In the genomic region with DNA sequence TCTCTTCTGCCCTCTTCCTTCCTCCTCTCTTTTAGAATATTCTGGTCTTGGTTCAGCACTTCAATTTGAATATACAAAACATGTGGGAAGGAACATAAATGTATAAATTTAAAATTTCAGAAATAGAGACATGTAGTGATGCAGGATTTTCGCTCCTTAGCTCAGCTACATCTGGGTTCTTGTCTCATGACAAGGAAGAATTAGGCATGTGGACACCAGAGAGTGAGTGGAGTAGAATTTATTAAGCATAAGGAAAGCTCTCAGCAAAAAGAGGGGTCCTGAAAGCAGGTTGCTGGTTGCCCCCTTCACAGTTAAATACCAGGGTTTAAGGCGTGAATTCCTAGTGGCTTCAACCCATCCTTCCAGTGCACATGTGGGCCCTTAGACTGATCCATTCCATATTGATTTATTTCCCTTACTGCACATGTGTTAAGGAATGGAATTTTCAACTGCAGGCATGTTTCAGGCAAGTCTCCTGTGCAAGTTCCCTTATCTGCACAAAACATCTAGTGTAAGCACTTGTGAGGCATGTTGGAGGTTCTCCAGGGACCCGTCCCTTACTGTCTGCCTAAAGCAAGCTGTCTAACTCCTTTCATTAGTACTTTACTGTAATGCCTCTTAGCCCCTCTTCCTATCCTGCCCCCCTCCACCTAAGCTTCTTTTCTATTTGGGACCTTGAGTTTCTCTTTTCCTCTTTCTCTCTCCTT, we compare ENCODE assay signal across 29 cellular contexts.
DNase-seq lines count a peak whose midpoint lies in the region; TF ChIP-seq lines count a peak whose summit lies in the region.
"Had no signal": no experiment of that assay in that cellular context is flagged by ENCODE, and none has a peak within 500 bp of the region (broad histone marks: within the 10 kb centered on the region; RNA-seq: fewer than 3 reads in every experiment).

No MANE protein-coding gene starts in this region.

- H3K36me3 ChIP-seq in esophagus muscularis mucosa (no peaks in the 10 kb centered on the region), prostate gland (no peaks in the 10 kb centered on the region), MM.1S (replicated peaks; ENCODE audit: insufficient read depth, low read length) (no peaks in the 10 kb centered on the region)
- H3K36me3 ChIP-seq: BLaER1, MG63, neutrophil, right lobe of liver, thoracic aorta had no signal

- H3K4me1 ChIP-seq in esophagus muscularis mucosa (no peaks in the 10 kb centered on the region), prostate gland (replicated peaks) (no peaks in the 10 kb centered on the region), MM.1S (ENCODE audit: low read length) (no peaks in the 10 kb centered on the region)
- H3K4me1 ChIP-seq: Caco-2, right lobe of liver had no signal

- H3K36me3 Mint-ChIP-seq in HFFc6 (ENCODE audit: low read depth), result peaks cover 20% of the 10 kb centered on the region

- H3K4me3 ChIP-seq in esophagus muscularis mucosa (no peak overlapping the region), prostate gland (no peak overlapping the region), MM.1S (ENCODE audit: low read length) (no peak overlapping the region)
- H3K4me3 ChIP-seq: BLaER1, GM23338, MG63, right lobe of liver, thoracic aorta had no signal

- H3K27me3 Mint-ChIP-seq in HFFc6 (ENCODE audit: insufficient read depth), result no peaks in the 10 kb centered on the region
- H3K27me3 Mint-ChIP-seq: activated CD4-positive, alpha-beta memory T cell treated with anti-CD3 and anti-CD28 coated beads, Interleukin-2, amount 10 ng/mL, durations not matched to agents 7 days and 5 days; activated naive CD8-positive, alpha-beta T cell treated with anti-CD3 and anti-CD28 coated beads, Interleukin-2, amount 50 U/mL, for 24 hours; progenitor cell of endocrine pancreas; stimulated activated naive CD8-positive, alpha-beta T cell treated with anti-CD3 and anti-CD28 coated beads, Interleukin-15, amount 100 ng/mL, for 72 hours had no signal

- DNase-seq in HFFc6, result peak; percentile 17
- DNase-seq in OCI-M1 (lab: John Stamatoyannopoulos, UW), result peak; percentile 6
- DNase-seq in esophagus muscularis mucosa (ENCODE audit: extremely low spot score), result peak; percentile 26
- DNase-seq in prostate gland (ENCODE audit: low spot score), result peak; percentile 4
- DNase-seq in posterior cingulate gyrus, result no peak
- no peak for DNase-seq in MM.1S
- no peak for DNase-seq in effector CD4-positive, alpha-beta T cell
- DNase-seq: activated CD4-positive, alpha-beta memory T cell treated with anti-CD3 and anti-CD28 coated beads, Interleukin-2, amount 10 ng/mL, durations not matched to agents 7 days and 5 days; activated CD4-positive, CD25-positive, alpha-beta regulatory T cell treated with anti-CD3 and anti-CD28 coated beads, Interleukin-2, amount 50 U/mL, for 72 hours; activated CD8-positive, alpha-beta memory T cell treated with anti-CD3 and anti-CD28 coated beads, Interleukin-2, amount 50 U/mL, for 4 hours; activated naive CD4-positive, alpha-beta T cell; activated naive CD8-positive, alpha-beta T cell treated with anti-CD3 and anti-CD28 coated beads, Interleukin-2, amount 50 U/mL, for 24 hours; Caco-2; hypothalamus; MG63; naive B cell; NCI-H1417; NCI-H2107; NCI-H446; NCI-H748 treated with DMSO at 0.1 percent for 48 hours; right lobe of liver; SHP77; stimulated activated CD4-positive, alpha-beta T cell treated with anti-CD3 and anti-CD28 coated beads, Interleukin-2, amount 100 ng/mL, for 48 hours; stimulated activated naive CD8-positive, alpha-beta T cell treated with anti-CD3 and anti-CD28 coated beads, Interleukin-15, amount 100 ng/mL, for 72 hours had no signal

- no peak overlapping the region for H3K27ac ChIP-seq in esophagus muscularis mucosa (replicated peaks in 1 of 4)
- H3K27ac ChIP-seq in prostate gland, result no peak overlapping the region
- no peak overlapping the region for H3K27ac ChIP-seq in MM.1S (ENCODE audit: low read length)
- H3K27ac ChIP-seq: BLaER1, neutrophil, right lobe of liver, thoracic aorta had no signal

- no peaks in the 10 kb centered on the region for H3F3A ChIP-seq in MM.1S (ENCODE audit: insufficient read depth, low read length)

- no peak overlapping the region for H2AFZ ChIP-seq in MM.1S (ENCODE audit: low read length)
- H2AFZ ChIP-seq: GM23338 had no signal

- TF ChIP-seq CTCF in HFFc6 (IDR thresholded peaks at IDR 0.05) (no peak), esophagus muscularis mucosa (IDR thresholded peaks at IDR 0.05) (no peak), prostate gland (IDR thresholded peaks at IDR 0.05) (no peak), MM.1S (IDR thresholded peaks at IDR 0.05; ENCODE audit: low read length) (no peak)

- no peak overlapping the region for H3K27ac Mint-ChIP-seq in HFFc6
- H3K27ac Mint-ChIP-seq: activated CD4-positive, alpha-beta memory T cell treated with anti-CD3 and anti-CD28 coated beads, Interleukin-2, amount 10 ng/mL, durations not matched to agents 7 days and 5 days; activated naive CD8-positive, alpha-beta T cell treated with anti-CD3 and anti-CD28 coated beads, Interleukin-2, amount 50 U/mL, for 24 hours; GM23338; naive B cell; progenitor cell of endocrine pancreas; stimulated activated naive CD8-positive, alpha-beta T cell treated with anti-CD3 and anti-CD28 coated beads, Interleukin-15, amount 100 ng/mL, for 72 hours had no signal

- TF ChIP-seq POLR2A in esophagus muscularis mucosa (IDR thresholded peaks at IDR 0.05; ENCODE audit: low read depth), result no peak
- TF ChIP-seq POLR2A in prostate gland (IDR thresholded peaks at IDR 0.05), result no peak

- WGBS in esophagus muscularis mucosa, result 83% methylated on average over 3 of the region's 3 CpGs
- 61% methylated on average over 3 of the region's 3 CpGs for WGBS in prostate gland

- H3K9me3 ChIP-seq in esophagus muscularis mucosa, result peaks cover 0 to 14% (median 6%) of the 10 kb centered on the region in 4 donors
- H3K9me3 ChIP-seq in prostate gland, result no peaks in the 10 kb centered on the region
- H3K9me3 ChIP-seq in MM.1S (replicated peaks; ENCODE audit: insufficient read depth, low read length), result no peaks in the 10 kb centered on the region
- H3K9me3 ChIP-seq: thoracic aorta had no signal

- intact Hi-C loops in esophagus muscularis mucosa (cut with DNase I) (no loop called here), prostate gland (cut with DNase I) (no loop called here), posterior cingulate gyrus (cut with DNase I) (no loop called here)

- TF ChIP-seq EP300 in esophagus muscularis mucosa (IDR thresholded peaks at IDR 0.05), result no peak

- no peaks in the 10 kb centered on the region for H3K9me2 ChIP-seq in MM.1S (replicated peaks; ENCODE audit: insufficient read depth, low read length)

- H3K9ac ChIP-seq in MM.1S (ENCODE audit: low read length), result no peak overlapping the region
- H3K9ac ChIP-seq: BLaER1 had no signal

- H3K9me3 Mint-ChIP-seq in HFFc6, result peaks cover 26% of the 10 kb centered on the region
- H3K9me3 Mint-ChIP-seq: activated CD4-positive, alpha-beta memory T cell treated with anti-CD3 and anti-CD28 coated beads, Interleukin-2, amount 10 ng/mL, durations not matched to agents 7 days and 5 days had no signal

- H4K20me1 ChIP-seq in MM.1S (ENCODE audit: insufficient read depth, low read length), result no peaks in the 10 kb centered on the region
- H4K20me1 ChIP-seq: BLaER1 had no signal

- H3K79me2 ChIP-seq in MM.1S (ENCODE audit: low read length), result no peaks in the 10 kb centered on the region

- H3K4me2 ChIP-seq in MM.1S (ENCODE audit: low read depth, low read length), result no peak overlapping the region
- H3K4me2 ChIP-seq: BLaER1, GM23338 had no signal

- H3K4me1 Mint-ChIP-seq in HFFc6 (ENCODE audit: low read depth), result peaks cover 56% of the 10 kb centered on the region
- H3K4me1 Mint-ChIP-seq: activated CD4-positive, alpha-beta memory T cell treated with anti-CD3 and anti-CD28 coated beads, Interleukin-2, amount 10 ng/mL, durations not matched to agents 7 days and 5 days; activated naive CD8-positive, alpha-beta T cell treated with anti-CD3 and anti-CD28 coated beads, Interleukin-2, amount 50 U/mL, for 24 hours; naive B cell; stimulated activated naive CD8-positive, alpha-beta T cell treated with anti-CD3 and anti-CD28 coated beads, Interleukin-15, amount 100 ng/mL, for 72 hours had no signal

- H3K4me3 Mint-ChIP-seq in HFFc6, result no peak overlapping the region
- H3K4me3 Mint-ChIP-seq: activated CD4-positive, alpha-beta memory T cell treated with anti-CD3 and anti-CD28 coated beads, Interleukin-2, amount 10 ng/mL, durations not matched to agents 7 days and 5 days; activated naive CD8-positive, alpha-beta T cell treated with anti-CD3 and anti-CD28 coated beads, Interleukin-2, amount 50 U/mL, for 24 hours; GM23338; stimulated activated naive CD8-positive, alpha-beta T cell treated with anti-CD3 and anti-CD28 coated beads, Interleukin-15, amount 100 ng/mL, for 72 hours had no signal

- H3K27me3 ChIP-seq in esophagus muscularis mucosa (no peaks in the 10 kb centered on the region), prostate gland (replicated peaks; ENCODE audit: insufficient read depth) (no peaks in the 10 kb centered on the region), MM.1S (replicated peaks; ENCODE audit: insufficient read depth, low read length) (no peaks in the 10 kb centered on the region)
- H3K27me3 ChIP-seq: BLaER1, MG63, neutrophil, right lobe of liver had no signal

Comparison
In these comparisons a context has a peak if more than half of its experiments do, and no peak if none do; other contexts are left out.
1. DNase-seq: peak in HFFc6 (single experiment), OCI-M1 (single experiment), esophagus muscularis mucosa (single experiment) and prostate gland (single experiment); none in posterior cingulate gyrus (0 of 10), MM.1S (single experiment) and effector CD4-positive, alpha-beta T cell (single experiment).